ENCODE assay signal across 18 cellular contexts in the genomic region with DNA sequence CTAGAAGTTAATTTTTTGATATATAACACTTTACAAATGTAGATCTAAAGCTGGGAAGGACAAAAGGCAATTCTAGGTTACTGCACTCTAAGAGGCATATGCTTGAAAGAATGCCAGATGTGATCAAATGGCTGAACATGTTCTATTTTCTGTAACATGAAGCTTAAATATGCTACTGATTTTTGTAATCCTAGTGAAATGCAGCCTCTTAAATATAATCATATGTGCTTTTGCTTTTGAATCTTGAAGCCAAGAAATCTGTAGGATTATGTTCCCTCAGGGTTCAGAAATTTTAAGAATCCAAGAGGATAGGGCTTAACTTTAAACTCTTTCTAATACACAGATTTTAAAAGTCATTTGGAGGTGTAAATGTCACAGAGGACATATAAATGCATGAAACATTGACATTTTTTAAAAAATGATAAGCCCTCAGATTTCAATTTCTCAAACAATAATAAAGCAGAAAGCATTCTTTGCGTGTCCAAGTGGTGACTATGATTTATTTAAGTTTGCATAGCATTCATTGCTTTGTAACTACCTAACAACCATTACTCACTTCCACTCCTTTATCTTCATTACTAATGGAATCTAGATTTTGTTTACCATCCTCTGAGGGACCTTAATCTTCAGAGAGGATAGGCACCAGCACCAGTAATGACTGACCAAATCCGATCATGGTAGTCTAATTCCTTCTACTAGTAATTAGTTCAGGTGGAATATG.
DNase-seq lines count a peak whose midpoint lies in the region; ATAC-seq and TF ChIP-seq lines count a peak whose summit lies in the region.
"Had no signal": no experiment of that assay in that cellular context is flagged by ENCODE, and none has a peak within 500 bp of the region (broad histone marks: within the 10 kb centered on the region; RNA-seq: fewer than 3 reads in every experiment).

No MANE protein-coding gene starts in this region.

- H3K4me3 Mint-ChIP-seq in WTC11 = no peak overlapping the region
- H3K4me3 Mint-ChIP-seq: activated naive CD8-positive, alpha-beta T cell; CD4-positive, alpha-beta T cell; endodermal cell; IgD-negative memory B cell had no signal

- H3K9me3 Mint-ChIP-seq in WTC11 = no peaks in the 10 kb centered on the region
- H3K9me3 Mint-ChIP-seq: CD4-positive, alpha-beta T cell; endodermal cell had no signal

- H3K27ac ChIP-seq in brain microvascular endothelial cell (peak overlapping the region; percentile 87), lung (ENCODE audit: low read depth in 1 of 2, low read length in 1 of 2) (no peak overlapping the region)
- H3K27ac ChIP-seq: SJCRH30, tibial nerve had no signal

- TF ChIP-seq CTCF in AG10803 (conservative IDR thresholded peaks at IDR 0.05; ENCODE audit: low read length) = no peak
- TF ChIP-seq CTCF in brain microvascular endothelial cell (IDR thresholded peaks at IDR 0.05; ENCODE audit: low read depth, low read length, missing control alignments) = no peak
- no peak for TF ChIP-seq CTCF in lung (IDR thresholded peaks at IDR 0.05; ENCODE audit: control extremely low read depth, extremely low read depth)
- no peak for TF ChIP-seq CTCF in WTC11 (IDR thresholded peaks at IDR 0.05)

- no peaks in the 10 kb centered on the region for H3K9me3 ChIP-seq in lung (ENCODE audit: control insufficient read depth in 2 of 2, insufficient read depth in 1 of 2, low read length in 1 of 2)
- H3K9me3 ChIP-seq: SJCRH30, tibial nerve had no signal

- WGBS in lung, 2 donors = 72 to 82% methylated on average over 2 of the region's 2 CpGs

- no peak overlapping the region for H3K27ac Mint-ChIP-seq in WTC11
- H3K27ac Mint-ChIP-seq: activated naive CD8-positive, alpha-beta T cell; CD4-positive, alpha-beta T cell; endodermal cell; IgD-negative memory B cell had no signal

- H3K4me1 Mint-ChIP-seq in WTC11 = no peaks in the 10 kb centered on the region
- H3K4me1 Mint-ChIP-seq: endodermal cell, IgD-negative memory B cell had no signal

- no peaks in the 10 kb centered on the region for H3K27me3 Mint-ChIP-seq in WTC11 (ENCODE audit: low read depth)
- H3K27me3 Mint-ChIP-seq: CD4-positive, alpha-beta T cell; IgD-negative memory B cell had no signal

- peak; percentile 81 for TF ChIP-seq EP300 in Ishikawa (IDR thresholded peaks at IDR 0.05; ENCODE audit: borderline replicate concordance)

- ATAC-seq in lung (ENCODE audit: insufficient read depth, low FRiP score) (peak; percentile 59), WTC11 (no peak), HG03196 (IDR thresholded peaks at IDR 0.05; ENCODE audit: unreplicated experiment) (no peak), HG03442 (IDR thresholded peaks at IDR 0.05; ENCODE audit: unreplicated experiment) (no peak)
- ATAC-seq: GM12878 had no signal

- no peaks in the 10 kb centered on the region for H3K4me1 ChIP-seq in lung (ENCODE audit: control insufficient read depth in 2 of 2, insufficient read depth in 2 of 2, low read length in 2 of 2)
- H3K4me1 ChIP-seq: tibial nerve had no signal

- CTCF ChIA-PET in WTC11 (lab: Charles Lee) = interaction anchor here (2.7 kb wide), 1 partner anchor 15 kb away, joined by 16 read pairs; no protein-coding TSS in a partner anchor

- in situ Hi-C loops in brain microvascular endothelial cell (cut with HindIII; ENCODE audit: low pct_ligation_motif_present, low sequenced_read_pairs) = no loop called here

- H3K4me3 ChIP-seq in AG10803 (ENCODE audit: low read length) (no peak overlapping the region), brain microvascular endothelial cell (ENCODE audit: low read depth, low read length) (no peak overlapping the region), lung (no peak overlapping the region)
- H3K4me3 ChIP-seq: GM12878, SJCRH30, tibial nerve had no signal

- POLR2A ChIA-PET in WTC11 (lab: Charles Lee) = no interaction called here

- DNase-seq in AG10803 (ENCODE audit: low read depth) (peak; percentile 87), brain microvascular endothelial cell (peak; percentile 39), lung (ENCODE audit: low spot score) (no peak), WTC11 (ENCODE audit: low spot score) (no peak)
- DNase-seq in activated effector memory CD4-positive, alpha-beta T cell treated with anti-CD3 and anti-CD28 coated beads, Interleukin-2, amount 50 U/mL, for 16 hours = no peak
- DNase-seq: activated CD4-positive, alpha-beta T cell treated with anti-CD3 and anti-CD28 coated beads, Interleukin-2, amount 50 U/mL, for 1 hour; CD4-positive, alpha-beta T cell; endodermal cell; kidney; NCI-H2107 had no signal

- no peaks in the 10 kb centered on the region for H3K36me3 Mint-ChIP-seq in WTC11
- H3K36me3 Mint-ChIP-seq: activated naive CD8-positive, alpha-beta T cell; IgD-negative memory B cell had no signal

- TF ChIP-seq RAD21 in Ishikawa (IDR thresholded peaks at IDR 0.05; ENCODE audit: low read depth) = no peak

- no peaks in the 10 kb centered on the region for H3K27me3 ChIP-seq in brain microvascular endothelial cell (replicated peaks)
- no peaks in the 10 kb centered on the region for H3K27me3 ChIP-seq in lung (ENCODE audit: control insufficient read depth, insufficient read depth)
- H3K27me3 ChIP-seq: SJCRH30, tibial nerve had no signal

- no peaks in the 10 kb centered on the region for H3K36me3 ChIP-seq in brain microvascular endothelial cell (replicated peaks)
- H3K36me3 ChIP-seq in lung (ENCODE audit: control insufficient read depth in 2 of 2, insufficient read depth in 2 of 2, low read length in 2 of 2) = no peaks in the 10 kb centered on the region
- H3K36me3 ChIP-seq: SJCRH30, tibial nerve had no signal

TF ChIP-seq in Ishikawa, 13 proteins besides CTCF, POLR2A, EP300 and RAD21 (continues in another document):
- peak; percentile 94 for TF ChIP-seq TEAD4 (IDR thresholded peaks at IDR 0.05)
- peak; percentile 75 for TF ChIP-seq FOXM1 (IDR thresholded peaks at IDR 0.05; ENCODE audit: borderline replicate concordance, low read depth)
- TF ChIP-seq CEBPB (IDR thresholded peaks at IDR 0.05) = 0 out of 2 replicates have a peak, but pooled peaks have one; percentile 30
- TF ChIP-seq EGR1 (IDR thresholded peaks at IDR 0.05) = no peak
- peak; percentile 61 for TF ChIP-seq NFIC (IDR thresholded peaks at IDR 0.05)
- no peak for TF ChIP-seq TAF1 (IDR thresholded peaks at IDR 0.05; ENCODE audit: low read depth)
- no peak for TF ChIP-seq ZBTB7A (IDR thresholded peaks at IDR 0.05; ENCODE audit: low read depth)
- 0 out of 2 replicates have a peak, but pooled peaks have one; percentile 33 for TF ChIP-seq YY1 (IDR thresholded peaks at IDR 0.05; ENCODE audit: low read depth)
- TF ChIP-seq, protein P1, sequence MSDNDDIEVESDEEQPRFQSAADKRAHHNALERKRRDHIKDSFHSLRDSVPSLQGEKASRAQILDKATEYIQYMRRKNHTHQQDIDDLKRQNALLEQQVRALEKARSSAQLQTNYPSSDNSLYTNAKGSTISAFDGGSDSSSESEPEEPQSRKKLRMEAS (IDR thresholded peaks at IDR 0.05) = no peak
- TF ChIP-seq, protein P2, sequence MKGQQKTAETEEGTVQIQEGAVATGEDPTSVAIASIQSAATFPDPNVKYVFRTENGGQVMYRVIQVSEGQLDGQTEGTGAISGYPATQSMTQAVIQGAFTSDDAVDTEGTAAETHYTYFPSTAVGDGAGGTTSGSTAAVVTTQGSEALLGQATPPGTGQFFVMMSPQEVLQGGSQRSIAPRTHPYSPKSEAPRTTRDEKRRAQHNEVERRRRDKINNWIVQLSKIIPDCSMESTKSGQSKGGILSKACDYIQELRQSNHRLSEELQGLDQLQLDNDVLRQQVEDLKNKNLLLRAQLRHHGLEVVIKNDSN (IDR thresholded peaks at IDR 0.05) = no peak

TF ChIP-seq in WTC11, 78 proteins besides CTCF, POLR2A, EP300 and RAD21 (continues in another document):
- TF ChIP-seq ZNF396 (CRISPR knock-in tag; IDR thresholded peaks at IDR 0.05; ENCODE audit: borderline replicate concordance) (no peak), CREM (CRISPR knock-in tag; IDR thresholded peaks at IDR 0.05) (no peak), IRF2 (CRISPR knock-in tag; IDR thresholded peaks at IDR 0.05; ENCODE audit: borderline replicate concordance, low read depth) (no peak), ZNF232 (CRISPR knock-in tag; IDR thresholded peaks at IDR 0.05) (no peak), ZNF138 (CRISPR knock-in tag; conservative IDR thresholded peaks at IDR 0.05) (no peak), PRRX2 (CRISPR knock-in tag; IDR thresholded peaks at IDR 0.05) (no peak), HMGA2 (CRISPR knock-in tag; IDR thresholded peaks at IDR 0.05) (no peak), RELA (CRISPR knock-in tag; IDR thresholded peaks at IDR 0.05; ENCODE audit: borderline replicate concordance) (no peak), OVOL2 (CRISPR knock-in tag; IDR thresholded peaks at IDR 0.05; ENCODE audit: borderline replicate concordance) (no peak), FOXJ3 (CRISPR knock-in tag; IDR thresholded peaks at IDR 0.05; ENCODE audit: borderline replicate concordance) (no peak), ZNF263 (CRISPR knock-in tag; IDR thresholded peaks at IDR 0.05; ENCODE audit: low read depth) (no peak), TEAD1 (CRISPR knock-in tag; IDR thresholded peaks at IDR 0.05) (no peak), MYBL2 (CRISPR knock-in tag; IDR thresholded peaks at IDR 0.05) (no peak)
- TF ChIP-seq, protein P2 (CRISPR knock-in tag; IDR thresholded peaks at IDR 0.05) = no peak
- TF ChIP-seq, protein P3, sequence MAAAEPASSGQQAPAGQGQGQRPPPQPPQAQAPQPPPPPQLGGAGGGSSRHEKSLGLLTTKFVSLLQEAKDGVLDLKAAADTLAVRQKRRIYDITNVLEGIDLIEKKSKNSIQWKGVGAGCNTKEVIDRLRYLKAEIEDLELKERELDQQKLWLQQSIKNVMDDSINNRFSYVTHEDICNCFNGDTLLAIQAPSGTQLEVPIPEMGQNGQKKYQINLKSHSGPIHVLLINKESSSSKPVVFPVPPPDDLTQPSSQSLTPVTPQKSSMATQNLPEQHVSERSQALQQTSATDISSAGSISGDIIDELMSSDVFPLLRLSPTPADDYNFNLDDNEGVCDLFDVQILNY (CRISPR knock-in tag; IDR thresholded peaks at IDR 0.05) = no peak

Comparison
In these comparisons a context has a peak if more than half of its experiments do, and no peak if none do; other contexts are left out.
1. DNase-seq: peak in AG10803 (single experiment) and brain microvascular endothelial cell (single experiment); none in lung (single experiment), WTC11 (single experiment) and activated effector memory CD4-positive, alpha-beta T cell treated with anti-CD3 and anti-CD28 coated beads, Interleukin-2, amount 50 U/mL, for 16 hours (single experiment).